In the genomic region with DNA sequence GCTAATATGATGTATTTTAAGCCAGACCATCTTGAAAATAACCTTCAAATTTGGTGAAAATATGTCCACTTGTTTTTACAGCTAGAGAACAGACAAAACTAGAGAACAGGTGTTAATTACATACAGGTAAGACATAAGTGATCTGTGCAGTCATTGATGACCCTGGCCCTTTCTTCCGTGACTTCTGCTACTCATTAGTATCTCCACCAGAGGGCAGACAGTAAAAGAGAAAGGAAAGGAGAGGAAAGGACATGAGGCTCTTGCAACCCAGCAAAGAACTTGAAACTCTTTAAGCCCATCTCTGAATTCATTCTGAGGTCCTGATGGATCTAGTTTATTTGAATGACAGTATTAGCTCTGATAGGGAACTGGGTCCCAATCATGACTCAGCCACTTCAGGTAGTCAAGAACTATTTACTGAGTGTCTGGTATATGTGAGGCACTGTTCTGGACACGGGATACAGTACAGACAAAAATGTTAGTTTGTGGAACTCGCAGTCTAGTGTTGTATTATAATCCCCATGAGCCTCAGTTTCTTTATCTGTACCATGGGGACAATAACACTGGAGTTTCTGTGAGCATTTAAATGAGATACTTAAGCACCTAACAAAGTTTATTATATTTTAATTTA, we compare ENCODE assay signal across 8 cellular contexts.
DNase-seq lines count a peak whose midpoint lies in the region; ATAC-seq and TF ChIP-seq lines count a peak whose summit lies in the region.

No MANE protein-coding gene starts in this region.

- no CpG with 5 or more reads among the region's 3 CpGs for WGBS in IMR-90 (ENCODE audit: extremely low coverage in 2 of 2, insufficient read length in 1 of 2), 2 experiments

- DNase-seq in activated naive CD4-positive, alpha-beta T cell treated with anti-CD3 and anti-CD28 coated beads for 36 hours, result peak; percentile 27
- no peak for DNase-seq in activated naive CD4-positive, alpha-beta T cell treated with anti-CD3 and anti-CD28 coated beads, Interleukin-2, amount 10 ng/mL, durations not matched to agents 7 days and 5 days
- DNase-seq in IMR-90, result peak; percentile 3
- DNase-seq in OCI-M1 (lab: John Stamatoyannopoulos, UW), result peak; percentile 58
- peak; percentile 30 for DNase-seq in choroid plexus epithelial cell (ENCODE audit: low read depth)
- no peak for DNase-seq in neural crest cell (ENCODE audit: low read depth, low spot score)
- no peak for DNase-seq in NCI-H128 (lab: John Stamatoyannopoulos, UW; ENCODE audit: unreplicated experiment)

- H2BK15ac ChIP-seq in IMR-90 (ENCODE audit: low read depth, low read length), result no peak overlapping the region

- POLR2A ChIA-PET in IMR-90 (lab: Charles Lee; ENCODE audit: unreplicated experiment), result no interaction called here

- no peak overlapping the region for H3K23ac ChIP-seq in IMR-90 (ENCODE audit: low read depth, low read length)

- H3K27me3 ChIP-seq in IMR-90 (ENCODE audit: control insufficient read depth, insufficient read depth, low read length), result no peaks in the 10 kb centered on the region

- peaks cover 38% of the 10 kb centered on the region for H3K4me1 Mint-ChIP-seq in activated naive CD4-positive, alpha-beta T cell treated with anti-CD3 and anti-CD28 coated beads for 36 hours (ENCODE audit: low read depth)
- H3K4me1 Mint-ChIP-seq in activated naive CD4-positive, alpha-beta T cell treated with anti-CD3 and anti-CD28 coated beads, Interleukin-2, amount 10 ng/mL, durations not matched to agents 7 days and 5 days, result peaks cover 44% of the 10 kb centered on the region
- H3K4me1 Mint-ChIP-seq in neural crest cell, result peaks cover 49% of the 10 kb centered on the region

- TF ChIP-seq POLR2A in IMR-90 (IDR thresholded peaks at IDR 0.05; ENCODE audit: low read depth, low read length), result no peak

- no peak for TF ChIP-seq RAD21 in IMR-90 (IDR thresholded peaks at IDR 0.05; ENCODE audit: low read length)

- in situ Hi-C loops in IMR-90 (cut with MboI; ENCODE audit: low sequenced_read_pairs), result no loop called here

- H3K9me3 ChIP-seq in IMR-90 (ENCODE audit: control insufficient read depth, insufficient read depth, low read length), result no peaks in the 10 kb centered on the region

- CTCF ChIA-PET in activated naive CD4-positive, alpha-beta T cell treated with anti-CD3 and anti-CD28 coated beads for 36 hours (lab: Charles Lee), result interaction anchor here (0.6 to 1.9 kb wide), 11 partner anchors 9 to 195 kb away, joined by 3 to 7 read pairs (median 4); a partner anchor contains a TSS
- CTCF ChIA-PET in activated naive CD4-positive, alpha-beta T cell treated with anti-CD3 and anti-CD28 coated beads, Interleukin-2, amount 10 ng/mL, durations not matched to agents 7 days and 5 days (lab: Charles Lee), result interaction anchor here (1.1 to 1.7 kb wide), 5 partner anchors 35 to 186 kb away, joined by 3 to 5 read pairs (median 4); no protein-coding TSS in a partner anchor
- CTCF ChIA-PET in IMR-90 (lab: Yijun Ruan, JAX), result no interaction called here

- H3K56ac ChIP-seq in IMR-90 (ENCODE audit: extremely low read depth, insufficient read depth, low read length), result no peak overlapping the region

- no peak overlapping the region for H3K14ac ChIP-seq in IMR-90 (replicated peaks; ENCODE audit: low read depth, low read length)

- H2AK5ac ChIP-seq in IMR-90 (ENCODE audit: low read depth, low read length), result no peak overlapping the region

- H3K9me1 ChIP-seq in IMR-90 (ENCODE audit: insufficient read depth, low read length), result no peaks in the 10 kb centered on the region

- no peak overlapping the region for H3K4ac ChIP-seq in IMR-90 (ENCODE audit: low read depth, low read length)

- no peaks in the 10 kb centered on the region for H3K36me3 ChIP-seq in IMR-90 (ENCODE audit: control insufficient read depth, insufficient read depth, low read length)

- H3K4me1 ChIP-seq in IMR-90 (ENCODE audit: control insufficient read depth, insufficient read depth, low read length), result no peaks in the 10 kb centered on the region

- H4K20me1 ChIP-seq in IMR-90 (ENCODE audit: insufficient read depth, low read length), result no peaks in the 10 kb centered on the region

- no peak overlapping the region for H4K8ac ChIP-seq in IMR-90 (ENCODE audit: low read depth in 2 of 2, low read length in 2 of 2)

- H2AK9ac ChIP-seq in IMR-90 (replicated peaks; ENCODE audit: low read depth, low read length, poor library complexity), result no peak overlapping the region

- dilution Hi-C loops in IMR-90 (cut with HindIII; ENCODE audit: low sequenced_read_pairs, unreplicated experiment), result no loop called here

- no peak overlapping the region for H3K4me3 Mint-ChIP-seq in activated naive CD4-positive, alpha-beta T cell treated with anti-CD3 and anti-CD28 coated beads for 36 hours
- no peak overlapping the region for H3K4me3 Mint-ChIP-seq in activated naive CD4-positive, alpha-beta T cell treated with anti-CD3 and anti-CD28 coated beads, Interleukin-2, amount 10 ng/mL, durations not matched to agents 7 days and 5 days
- H3K4me3 Mint-ChIP-seq in neural crest cell, result no peak overlapping the region

- BruUV-seq in IMR-90 (replicated peaks; lab: Mats Ljungman, UMichigan), result no TSS peak

- intact Hi-C loops in activated naive CD4-positive, alpha-beta T cell treated with anti-CD3 and anti-CD28 coated beads for 36 hours (cut with micrococcal nuclease), result loop anchor here (1.0 to 10.0 kb wide), 7 partner anchors 132 to 1083 kb away; no protein-coding TSS in a partner anchor
- intact Hi-C loops in IMR-90 (cut with micrococcal nuclease), result loop anchor here (5.0 kb wide), 1 partner anchor 249 kb away; a partner anchor contains a TSS

- H3K4me3 ChIP-seq in IMR-90 (ENCODE audit: insufficient read depth, low read depth, low read length) (no peak overlapping the region), choroid plexus epithelial cell (ENCODE audit: low read depth, low read length) (no peak overlapping the region)

- no peak overlapping the region for H3K4me2 ChIP-seq in IMR-90 (ENCODE audit: low read depth, low read length)

- no peaks in the 10 kb centered on the region for H3K36me3 Mint-ChIP-seq in activated naive CD4-positive, alpha-beta T cell treated with anti-CD3 and anti-CD28 coated beads for 36 hours (ENCODE audit: low read depth)
- H3K36me3 Mint-ChIP-seq in activated naive CD4-positive, alpha-beta T cell treated with anti-CD3 and anti-CD28 coated beads, Interleukin-2, amount 10 ng/mL, durations not matched to agents 7 days and 5 days, result peaks cover 3% of the 10 kb centered on the region
- peaks cover 2% of the 10 kb centered on the region for H3K36me3 Mint-ChIP-seq in neural crest cell (ENCODE audit: low read depth)

- no peak overlapping the region for H3K27ac ChIP-seq in IMR-90 (ENCODE audit: insufficient read depth, low read length)

- no peak overlapping the region for H3K27ac Mint-ChIP-seq in activated naive CD4-positive, alpha-beta T cell treated with anti-CD3 and anti-CD28 coated beads for 36 hours
- H3K27ac Mint-ChIP-seq in activated naive CD4-positive, alpha-beta T cell treated with anti-CD3 and anti-CD28 coated beads, Interleukin-2, amount 10 ng/mL, durations not matched to agents 7 days and 5 days, result no peak overlapping the region
- H3K27ac Mint-ChIP-seq in neural crest cell (ENCODE audit: unreplicated experiment), result no peak overlapping the region

- no peak overlapping the region for H4K91ac ChIP-seq in IMR-90 (ENCODE audit: insufficient read depth, low read depth, low read length)

- H3K9me3 Mint-ChIP-seq in activated naive CD4-positive, alpha-beta T cell treated with anti-CD3 and anti-CD28 coated beads for 36 hours, result no peaks in the 10 kb centered on the region
- H3K9me3 Mint-ChIP-seq in activated naive CD4-positive, alpha-beta T cell treated with anti-CD3 and anti-CD28 coated beads, Interleukin-2, amount 10 ng/mL, durations not matched to agents 7 days and 5 days, result peaks cover 2% of the 10 kb centered on the region
- H3K9me3 Mint-ChIP-seq in neural crest cell, result peaks cover 11% of the 10 kb centered on the region

- no peaks in the 10 kb centered on the region for H3K27me3 Mint-ChIP-seq in activated naive CD4-positive, alpha-beta T cell treated with anti-CD3 and anti-CD28 coated beads for 36 hours (ENCODE audit: low read depth)
- peaks cover 3% of the 10 kb centered on the region for H3K27me3 Mint-ChIP-seq in activated naive CD4-positive, alpha-beta T cell treated with anti-CD3 and anti-CD28 coated beads, Interleukin-2, amount 10 ng/mL, durations not matched to agents 7 days and 5 days
- no peaks in the 10 kb centered on the region for H3K27me3 Mint-ChIP-seq in neural crest cell (ENCODE audit: low read depth)

- no peak overlapping the region for H4K5ac ChIP-seq in IMR-90 (ENCODE audit: low read depth, low read length)

- no peak overlapping the region for H3K18ac ChIP-seq in IMR-90 (ENCODE audit: low read depth, low read length)

- no peak overlapping the region for H2AFZ ChIP-seq in IMR-90 (replicated peaks; ENCODE audit: low read length, poor library complexity)

- peak; percentile 37 for TF ChIP-seq CTCF in IMR-90 (conservative IDR thresholded peaks at IDR 0.05; ENCODE audit: low read depth, low read length)
- peak; percentile 63 for TF ChIP-seq CTCF in choroid plexus epithelial cell (conservative IDR thresholded peaks at IDR 0.05; ENCODE audit: low read depth, low read length)
- peak; percentile 77 for TF ChIP-seq CTCF in neural crest cell (conservative IDR thresholded peaks at IDR 0.05)

- H3K79me1 ChIP-seq in IMR-90 (ENCODE audit: low read depth in 1 of 2, low read length in 2 of 2), result no peaks in the 10 kb centered on the region

- H3K9ac ChIP-seq in IMR-90 (ENCODE audit: low read depth, low read length), result no peak overlapping the region

- no peak overlapping the region for H2BK120ac ChIP-seq in IMR-90 (ENCODE audit: low read depth, low read length)

- H2BK20ac ChIP-seq in IMR-90 (ENCODE audit: low read depth, low read length), result no peak overlapping the region

- H2BK5ac ChIP-seq in IMR-90 (ENCODE audit: low read depth, low read length, poor library complexity, severe bottlenecking), result no peak overlapping the region

- ATAC-seq in GM21529 (IDR thresholded peaks at IDR 0.05; ENCODE audit: unreplicated experiment), result peak; percentile 83
- ATAC-seq in IMR-90 (ENCODE audit: low read depth), result peak; percentile 63; the same call in 1 of the 2 replicates

TF ChIP-seq in IMR-90, 13 proteins besides CTCF, POLR2A, EP300 and RAD21:
- TF ChIP-seq CHD1 (IDR thresholded peaks at IDR 0.05; ENCODE audit: low read depth, low read length), result no peak
- no peak for TF ChIP-seq MAFK (IDR thresholded peaks at IDR 0.05; ENCODE audit: low read depth, low read length)
- TF ChIP-seq RCOR1 (IDR thresholded peaks at IDR 0.05; ENCODE audit: insufficient replicate concordance, low read length), result no peak
- TF ChIP-seq RFX5 (IDR thresholded peaks at IDR 0.05; ENCODE audit: low read depth, low read length), result no peak
- TF ChIP-seq MAZ (IDR thresholded peaks at IDR 0.05; ENCODE audit: borderline replicate concordance, low read depth, low read length), result no peak
- TF ChIP-seq NFE2L2 (IDR thresholded peaks at IDR 0.05; ENCODE audit: low read depth, low read length), result no peak

Comparison
In these comparisons a context has a peak if more than half of its experiments do, and no peak if none do; other contexts are left out.
1. DNase-seq: peak in activated naive CD4-positive, alpha-beta T cell treated with anti-CD3 and anti-CD28 coated beads for 36 hours (single experiment), IMR-90 (single experiment), OCI-M1 (single experiment) and choroid plexus epithelial cell (single experiment); none in activated naive CD4-positive, alpha-beta T cell treated with anti-CD3 and anti-CD28 coated beads, Interleukin-2, amount 10 ng/mL, durations not matched to agents 7 days and 5 days (single experiment), neural crest cell (single experiment) and NCI-H128 (single experiment).
2. Peak in every context shown above with its lines, with median percentiles within 50 percentile points of each other: CTCF ChIP-seq.